11 cellular contexts compared by ENCODE assay signal in the genomic region with DNA sequence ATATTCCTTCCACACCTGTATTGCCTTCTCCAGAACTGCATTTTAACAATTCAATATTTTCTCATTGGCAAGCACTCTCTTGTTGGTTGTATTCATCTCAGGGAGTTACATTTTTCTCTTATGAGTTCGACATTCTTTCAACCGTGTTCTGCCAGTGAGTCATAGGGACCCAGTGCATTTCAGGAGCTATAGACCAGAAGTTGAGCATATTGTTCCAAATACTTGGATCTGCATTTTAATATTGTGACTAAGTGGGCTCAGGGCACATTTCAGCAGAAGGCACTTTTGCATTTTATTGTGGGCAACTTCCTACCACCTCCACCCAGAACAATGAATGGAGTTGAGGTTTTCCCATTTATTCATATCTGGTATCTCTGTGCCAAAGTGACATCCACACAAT.
DNase-seq lines count a peak whose midpoint lies in the region; ATAC-seq, FAIRE-seq and TF ChIP-seq lines count a peak whose summit lies in the region.
"Had no signal": no experiment of that assay in that cellular context is flagged by ENCODE, and none has a peak within 500 bp of the region (broad histone marks: within the 10 kb centered on the region; RNA-seq: fewer than 3 reads in every experiment).

No MANE protein-coding gene starts in this region.

- H3K36me3 ChIP-seq in endothelial cell of umbilical vein (ENCODE audit: control insufficient read depth in 2 of 2, extremely low read depth in 1 of 2, insufficient read depth in 2 of 2, low read length in 2 of 2) (no peaks in the 10 kb centered on the region), mesodermal cell (ENCODE audit: control insufficient read depth, insufficient read depth, low read length) (no peaks in the 10 kb centered on the region), WERI-Rb-1 (no peaks in the 10 kb centered on the region)
- H3K36me3 ChIP-seq: stomach had no signal

- H3K9me1 ChIP-seq in endothelial cell of umbilical vein (replicated peaks; ENCODE audit: control insufficient read depth, extremely low read depth, insufficient read depth, low read length) = no peaks in the 10 kb centered on the region

- BruUV-seq in endothelial cell of umbilical vein (replicated peaks; lab: Mats Ljungman, UMichigan) = no TSS peak

- intact Hi-C loops in endothelial cell of umbilical vein (cut with micrococcal nuclease) = loop anchor here (1.0 to 10.0 kb wide), 5 partner anchors 9 to 557 kb away; a partner anchor contains a TSS

- DNase-seq in AG20443 (ENCODE audit: low spot score) (peak; percentile 89), NCI-H460 (ENCODE audit: extremely low read depth, low read depth) (peak; percentile 88), endothelial cell of umbilical vein (ENCODE audit: low read depth, low spot score) (peak; percentile 96), KBM-7 (no peak), NCI-H82 (lab: John Stamatoyannopoulos, UW) (no peak), WERI-Rb-1 (no peak)
- DNase-seq: NCI-H187, stomach had no signal

- CTCF ChIA-PET in endothelial cell of umbilical vein (lab: Charles Lee) = interaction anchor here (0.7 to 3.0 kb wide), 11 partner anchors 8 to 284 kb away, joined by 3 to 18 read pairs (median 3); no protein-coding TSS in a partner anchor

- peak overlapping the region; percentile 26 for H3K4me2 ChIP-seq in endothelial cell of umbilical vein (ENCODE audit: insufficient read depth, low read length)
- H3K4me2 ChIP-seq: GM23338 had no signal

- H3K79me2 ChIP-seq in endothelial cell of umbilical vein (ENCODE audit: control insufficient read depth, insufficient read depth, low read length) = no peaks in the 10 kb centered on the region

- no peak overlapping the region for H2AFZ ChIP-seq in endothelial cell of umbilical vein (ENCODE audit: low read depth, low read length)
- H2AFZ ChIP-seq: GM23338 had no signal

- H3K9me3 ChIP-seq in endothelial cell of umbilical vein (replicated peaks; ENCODE audit: control insufficient read depth, insufficient read depth, low read length) (no peaks in the 10 kb centered on the region), mesodermal cell (ENCODE audit: control insufficient read depth, low read length) (peaks cover 12% of the 10 kb centered on the region), WERI-Rb-1 (ENCODE audit: severe bottlenecking) (peaks cover under 1% of the 10 kb centered on the region)

- 17 to 61% methylated on average over 1 to 2 of the region's 2 CpGs for WGBS in mesodermal cell (ENCODE audit: insufficient coverage in 2 of 2), 2 experiments

- peak overlapping the region; percentile 84 for H3K27ac ChIP-seq in endothelial cell of umbilical vein (ENCODE audit: insufficient read depth, low read depth, low read length)
- H3K27ac ChIP-seq in mesodermal cell (ENCODE audit: low read depth, low read length, severe bottlenecking) = peak overlapping the region; percentile 76
- H3K27ac ChIP-seq in WERI-Rb-1 = no peak overlapping the region

- POLR2A ChIA-PET in endothelial cell of umbilical vein (lab: Charles Lee) = interaction anchor here (1.0 to 2.0 kb wide), 4 partner anchors 9 to 15 kb away, joined by 3 to 10 read pairs (median 4); no protein-coding TSS in a partner anchor

- TF ChIP-seq CTCF in endothelial cell of umbilical vein (IDR thresholded peaks at IDR 0.05; ENCODE audit: extremely low read depth in 1 of 2, insufficient read depth in 1 of 2, low read depth in 1 of 2, low read length in 2 of 2) (no peak), WERI-Rb-1 (IDR thresholded peaks at IDR 0.05; ENCODE audit: low read depth, low read length) (no peak)

- H3K27me3 ChIP-seq in endothelial cell of umbilical vein (ENCODE audit: control insufficient read depth in 2 of 2, insufficient read depth in 2 of 2, low read length in 2 of 2) (no peaks in the 10 kb centered on the region), WERI-Rb-1 (ENCODE audit: insufficient read depth, low read depth, severe bottlenecking) (peaks cover 32% of the 10 kb centered on the region)
- H3K27me3 ChIP-seq: stomach had no signal

- H3K9ac ChIP-seq in endothelial cell of umbilical vein (replicated peaks; ENCODE audit: extremely low read depth, insufficient read depth, low read length) = peak overlapping the region; percentile 61

- H4K20me1 ChIP-seq in endothelial cell of umbilical vein (replicated peaks; ENCODE audit: control insufficient read depth, extremely low read depth, insufficient read depth, low read length) = no peaks in the 10 kb centered on the region

- dilution Hi-C loops in endothelial cell of umbilical vein (cut with MboI; ENCODE audit: extremely low pct_ligation_motif_present, low sequenced_read_pairs) = no loop called here

- TF ChIP-seq POLR2A in endothelial cell of umbilical vein (IDR thresholded peaks at IDR 0.05; ENCODE audit: low read depth, low read length) (peak; percentile 68), GM18505 (IDR thresholded peaks at IDR 0.05; ENCODE audit: borderline replicate concordance, extremely low read depth, insufficient read depth, insufficient read length) (no peak)

- peak; percentile 91 for FAIRE-seq in endothelial cell of umbilical vein (lab: Jason Lieb, UNC)

- H3K4me3 ChIP-seq in endothelial cell of umbilical vein (replicated peaks in 1 of 3; ENCODE audit: insufficient read depth in 1 of 3, low read depth in 1 of 3, low read length in 3 of 3) = no peak overlapping the region
- no peak overlapping the region for H3K4me3 ChIP-seq in mesodermal cell (ENCODE audit: extremely low read depth, insufficient read depth, low read length, poor library complexity, severe bottlenecking)
- H3K4me3 ChIP-seq in WERI-Rb-1 (ENCODE audit: low read depth, low read length) = no peak overlapping the region
- H3K4me3 ChIP-seq: GM23338, stomach had no signal

- in situ Hi-C loops in KBM-7 (cut with MboI; ENCODE audit: low pct_unique_long_range_greater_than_20kb, low sequenced_read_pairs) = no loop called here

- no peak for ATAC-seq in GM18505 (IDR thresholded peaks at IDR 0.05; ENCODE audit: unreplicated experiment)
- ATAC-seq: GM23338 had no signal

- H3K4me1 ChIP-seq in endothelial cell of umbilical vein (ENCODE audit: control insufficient read depth, extremely low read depth, insufficient read depth, low read length) (peaks cover 62% of the 10 kb centered on the region), mesodermal cell (ENCODE audit: control insufficient read depth, insufficient read depth, low read length, poor library complexity, severe bottlenecking) (peaks cover 22% of the 10 kb centered on the region)

TF ChIP-seq in endothelial cell of umbilical vein, 7 proteins besides CTCF, POLR2A, EP300 and RAD21:
- peak; percentile 94 for TF ChIP-seq POLR2AphosphoS5 (IDR thresholded peaks at IDR 0.05; ENCODE audit: insufficient read depth, low read depth, low read length)
- TF ChIP-seq FOS (IDR thresholded peaks at IDR 0.05; ENCODE audit: borderline replicate concordance, insufficient read depth, low read length) = peak; percentile 99
- peak; percentile 99 for TF ChIP-seq JUN (IDR thresholded peaks at IDR 0.05; ENCODE audit: borderline replicate concordance, insufficient read depth, insufficient read length, low read depth)
- no peak for TF ChIP-seq EZH2 (IDR thresholded peaks at IDR 0.05; ENCODE audit: borderline replicate concordance, low read depth, low read length, severe bottlenecking)
- TF ChIP-seq GATA2 (IDR thresholded peaks at IDR 0.05; ENCODE audit: insufficient read depth, insufficient read length, low read depth, low read length) = peak; percentile 76
- no peak for TF ChIP-seq MYC (IDR thresholded peaks at IDR 0.05; ENCODE audit: low read depth, low read length)
- TF ChIP-seq, protein P1, sequence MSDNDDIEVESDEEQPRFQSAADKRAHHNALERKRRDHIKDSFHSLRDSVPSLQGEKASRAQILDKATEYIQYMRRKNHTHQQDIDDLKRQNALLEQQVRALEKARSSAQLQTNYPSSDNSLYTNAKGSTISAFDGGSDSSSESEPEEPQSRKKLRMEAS (IDR thresholded peaks at IDR 0.05; ENCODE audit: insufficient read depth, insufficient read length) = no peak

Comparison
In these comparisons a context has a peak if more than half of its experiments do, and no peak if none do; other contexts are left out.
1. DNase-seq: peak in AG20443 (single experiment), NCI-H460 (single experiment) and endothelial cell of umbilical vein (single experiment); none in KBM-7 (single experiment), NCI-H82 (single experiment) and WERI-Rb-1 (single experiment).